In the genomic region with DNA sequence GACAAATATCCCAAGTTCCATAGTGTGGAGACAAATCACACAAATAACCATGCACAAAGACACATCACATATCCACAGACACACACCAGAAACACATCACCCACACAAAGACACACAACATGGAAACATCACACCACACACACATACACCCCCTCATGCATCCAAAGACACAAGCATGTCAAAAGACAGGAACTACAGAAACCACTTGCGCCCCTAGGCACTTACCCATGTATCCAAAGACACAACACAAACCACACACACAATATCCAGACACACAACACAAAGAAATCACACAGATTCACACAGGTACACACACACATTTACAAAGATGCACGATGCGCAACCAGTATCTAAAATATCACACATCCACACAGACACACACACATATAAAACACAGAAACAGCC, we compare ENCODE assay signal across 1 cellular context.
A peak's percentile ranks its signal among the peaks of the same experiment; 100 is the strongest.
TF ChIP-seq lines count a peak whose summit lies in the region.

No MANE protein-coding gene starts in this region.

TF ChIP-seq in HEK293, 187 proteins besides CTCF, POLR2A, EP300 and RAD21 (continued from another document and continues in another):
- TF ChIP-seq, protein P1, sequence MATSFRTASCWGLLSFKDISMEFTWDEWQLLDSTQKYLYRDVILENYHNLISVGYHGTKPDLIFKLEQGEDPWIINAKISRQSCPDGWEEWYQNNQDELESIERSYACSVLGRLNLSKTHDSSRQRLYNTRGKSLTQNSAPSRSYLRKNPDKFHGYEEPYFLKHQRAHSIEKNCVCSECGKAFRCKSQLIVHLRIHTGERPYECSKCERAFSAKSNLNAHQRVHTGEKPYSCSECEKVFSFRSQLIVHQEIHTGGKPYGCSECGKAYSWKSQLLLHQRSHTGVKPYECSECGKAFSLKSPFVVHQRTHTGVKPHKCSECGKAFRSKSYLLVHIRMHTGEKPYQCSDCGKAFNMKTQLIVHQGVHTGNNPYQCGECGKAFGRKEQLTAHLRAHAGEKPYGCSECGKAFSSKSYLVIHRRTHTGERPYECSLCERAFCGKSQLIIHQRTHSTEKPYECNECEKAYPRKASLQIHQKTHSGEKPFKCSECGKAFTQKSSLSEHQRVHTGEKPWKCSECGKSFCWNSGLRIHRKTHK (tag by site-specific recombination; IDR thresholded peaks at IDR 0.05): no peak
- TF ChIP-seq SCRT1 (tag by site-specific recombination; IDR thresholded peaks at IDR 0.05; ENCODE audit: borderline replicate concordance) (peak; percentile 75; the same call in 1 of the 2 replicates), ZNF658 (tag by site-specific recombination; IDR thresholded peaks at IDR 0.05) (no peak), ZNF169 (tag by site-specific recombination; IDR thresholded peaks at IDR 0.05) (no peak; the same call in 1 of the 2 replicates), ZNF146 (tag by site-specific recombination; IDR thresholded peaks at IDR 0.05) (no peak), ZNF654 (tag by site-specific recombination; IDR thresholded peaks at IDR 0.05; ENCODE audit: low read depth) (no peak), ZNF221 (tag by site-specific recombination; IDR thresholded peaks at IDR 0.05; ENCODE audit: borderline replicate concordance) (no peak), ZBTB21 (tag by site-specific recombination; IDR thresholded peaks at IDR 0.05) (peak; percentile 43), ZNF623 (tag by site-specific recombination; IDR thresholded peaks at IDR 0.05) (no peak), ZNF350 (tag by site-specific recombination; IDR thresholded peaks at IDR 0.05) (no peak), ZNF112 (tag by site-specific recombination; IDR thresholded peaks at IDR 0.05) (no peak), ZNF274 (IDR thresholded peaks at IDR 0.05; ENCODE audit: low read length) (no peak), ZNF274 (tag by site-specific recombination; IDR thresholded peaks at IDR 0.05; ENCODE audit: borderline replicate concordance) (no peak), ZNF174 (tag by site-specific recombination; IDR thresholded peaks at IDR 0.05) (no peak), ZNF664 (tag by site-specific recombination; IDR thresholded peaks at IDR 0.05) (no peak), ZNF2 (tag by site-specific recombination; IDR thresholded peaks at IDR 0.05) (peak; percentile 88; the same call in 1 of the 2 replicates), ZBTB17 (tag by site-specific recombination; IDR thresholded peaks at IDR 0.05) (0 out of 2 replicates have a peak, but pooled peaks have one; percentile 40), SP3 (tag by site-specific recombination; IDR thresholded peaks at IDR 0.05) (no peak), ZNF777 (tag by site-specific recombination; IDR thresholded peaks at IDR 0.05; ENCODE audit: borderline replicate concordance) (peak; percentile 14; the same call in 1 of the 2 replicates), ZNF341 (tag by site-specific recombination; IDR thresholded peaks at IDR 0.05; ENCODE audit: low read depth) (no peak), EGR2 (tag by site-specific recombination; IDR thresholded peaks at IDR 0.05; ENCODE audit: low read depth) (peak; percentile 78), YY1 (tag by site-specific recombination; IDR thresholded peaks at IDR 0.05) (no peak), ZNF311 (tag by site-specific recombination; IDR thresholded peaks at IDR 0.05; ENCODE audit: borderline replicate concordance) (peak; percentile 56; the same call in 1 of the 2 replicates), ZNF544 (tag by site-specific recombination; IDR thresholded peaks at IDR 0.05) (no peak), ZNF621 (tag by site-specific recombination; IDR thresholded peaks at IDR 0.05) (no peak), ZNF555 (tag by site-specific recombination; conservative IDR thresholded peaks at IDR 0.05) (no peak), ZBTB7A (tag by site-specific recombination; IDR thresholded peaks at IDR 0.05; ENCODE audit: low read depth) (peak; percentile 78), ZNF843 (tag by site-specific recombination; IDR thresholded peaks at IDR 0.05) (0 out of 2 replicates have a peak, but pooled peaks have one; percentile 10), ZNF133 (tag by site-specific recombination; IDR thresholded peaks at IDR 0.05) (no peak), WT1 (tag by site-specific recombination; IDR thresholded peaks at IDR 0.05) (peak; percentile 33; the same call in 1 of the 2 replicates), ZSCAN30 (tag by site-specific recombination; IDR thresholded peaks at IDR 0.05) (no peak), GFI1B (tag by site-specific recombination; IDR thresholded peaks at IDR 0.05) (no peak)
- TF ChIP-seq, protein P2, sequence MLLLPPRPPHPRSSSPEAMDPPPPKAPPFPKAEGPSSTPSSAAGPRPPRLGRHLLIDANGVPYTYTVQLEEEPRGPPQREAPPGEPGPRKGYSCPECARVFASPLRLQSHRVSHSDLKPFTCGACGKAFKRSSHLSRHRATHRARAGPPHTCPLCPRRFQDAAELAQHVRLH (tag by site-specific recombination; IDR thresholded peaks at IDR 0.05): peak; percentile 71; the same call in 1 of the 2 replicates
- TF ChIP-seq, protein P3, sequence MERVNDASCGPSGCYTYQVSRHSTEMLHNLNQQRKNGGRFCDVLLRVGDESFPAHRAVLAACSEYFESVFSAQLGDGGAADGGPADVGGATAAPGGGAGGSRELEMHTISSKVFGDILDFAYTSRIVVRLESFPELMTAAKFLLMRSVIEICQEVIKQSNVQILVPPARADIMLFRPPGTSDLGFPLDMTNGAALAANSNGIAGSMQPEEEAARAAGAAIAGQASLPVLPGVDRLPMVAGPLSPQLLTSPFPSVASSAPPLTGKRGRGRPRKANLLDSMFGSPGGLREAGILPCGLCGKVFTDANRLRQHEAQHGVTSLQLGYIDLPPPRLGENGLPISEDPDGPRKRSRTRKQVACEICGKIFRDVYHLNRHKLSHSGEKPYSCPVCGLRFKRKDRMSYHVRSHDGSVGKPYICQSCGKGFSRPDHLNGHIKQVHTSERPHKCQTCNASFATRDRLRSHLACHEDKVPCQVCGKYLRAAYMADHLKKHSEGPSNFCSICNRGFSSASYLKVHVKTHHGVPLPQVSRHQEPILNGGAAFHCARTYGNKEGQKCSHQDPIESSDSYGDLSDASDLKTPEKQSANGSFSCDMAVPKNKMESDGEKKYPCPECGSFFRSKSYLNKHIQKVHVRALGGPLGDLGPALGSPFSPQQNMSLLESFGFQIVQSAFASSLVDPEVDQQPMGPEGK (tag by site-specific recombination; IDR thresholded peaks at IDR 0.05): no peak
- TF ChIP-seq, protein P4, sequence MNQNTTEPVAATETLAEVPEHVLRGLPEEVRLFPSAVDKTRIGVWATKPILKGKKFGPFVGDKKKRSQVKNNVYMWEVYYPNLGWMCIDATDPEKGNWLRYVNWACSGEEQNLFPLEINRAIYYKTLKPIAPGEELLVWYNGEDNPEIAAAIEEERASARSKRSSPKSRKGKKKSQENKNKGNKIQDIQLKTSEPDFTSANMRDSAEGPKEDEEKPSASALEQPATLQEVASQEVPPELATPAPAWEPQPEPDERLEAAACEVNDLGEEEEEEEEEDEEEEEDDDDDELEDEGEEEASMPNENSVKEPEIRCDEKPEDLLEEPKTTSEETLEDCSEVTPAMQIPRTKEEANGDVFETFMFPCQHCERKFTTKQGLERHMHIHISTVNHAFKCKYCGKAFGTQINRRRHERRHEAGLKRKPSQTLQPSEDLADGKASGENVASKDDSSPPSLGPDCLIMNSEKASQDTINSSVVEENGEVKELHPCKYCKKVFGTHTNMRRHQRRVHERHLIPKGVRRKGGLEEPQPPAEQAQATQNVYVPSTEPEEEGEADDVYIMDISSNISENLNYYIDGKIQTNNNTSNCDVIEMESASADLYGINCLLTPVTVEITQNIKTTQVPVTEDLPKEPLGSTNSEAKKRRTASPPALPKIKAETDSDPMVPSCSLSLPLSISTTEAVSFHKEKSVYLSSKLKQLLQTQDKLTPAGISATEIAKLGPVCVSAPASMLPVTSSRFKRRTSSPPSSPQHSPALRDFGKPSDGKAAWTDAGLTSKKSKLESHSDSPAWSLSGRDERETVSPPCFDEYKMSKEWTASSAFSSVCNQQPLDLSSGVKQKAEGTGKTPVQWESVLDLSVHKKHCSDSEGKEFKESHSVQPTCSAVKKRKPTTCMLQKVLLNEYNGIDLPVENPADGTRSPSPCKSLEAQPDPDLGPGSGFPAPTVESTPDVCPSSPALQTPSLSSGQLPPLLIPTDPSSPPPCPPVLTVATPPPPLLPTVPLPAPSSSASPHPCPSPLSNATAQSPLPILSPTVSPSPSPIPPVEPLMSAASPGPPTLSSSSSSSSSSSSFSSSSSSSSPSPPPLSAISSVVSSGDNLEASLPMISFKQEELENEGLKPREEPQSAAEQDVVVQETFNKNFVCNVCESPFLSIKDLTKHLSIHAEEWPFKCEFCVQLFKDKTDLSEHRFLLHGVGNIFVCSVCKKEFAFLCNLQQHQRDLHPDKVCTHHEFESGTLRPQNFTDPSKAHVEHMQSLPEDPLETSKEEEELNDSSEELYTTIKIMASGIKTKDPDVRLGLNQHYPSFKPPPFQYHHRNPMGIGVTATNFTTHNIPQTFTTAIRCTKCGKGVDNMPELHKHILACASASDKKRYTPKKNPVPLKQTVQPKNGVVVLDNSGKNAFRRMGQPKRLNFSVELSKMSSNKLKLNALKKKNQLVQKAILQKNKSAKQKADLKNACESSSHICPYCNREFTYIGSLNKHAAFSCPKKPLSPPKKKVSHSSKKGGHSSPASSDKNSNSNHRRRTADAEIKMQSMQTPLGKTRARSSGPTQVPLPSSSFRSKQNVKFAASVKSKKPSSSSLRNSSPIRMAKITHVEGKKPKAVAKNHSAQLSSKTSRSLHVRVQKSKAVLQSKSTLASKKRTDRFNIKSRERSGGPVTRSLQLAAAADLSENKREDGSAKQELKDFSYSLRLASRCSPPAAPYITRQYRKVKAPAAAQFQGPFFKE (tag by site-specific recombination; IDR thresholded peaks at IDR 0.05; ENCODE audit: borderline replicate concordance): peak; percentile 93; the same call in 1 of the 2 replicates
- TF ChIP-seq, protein P5, sequence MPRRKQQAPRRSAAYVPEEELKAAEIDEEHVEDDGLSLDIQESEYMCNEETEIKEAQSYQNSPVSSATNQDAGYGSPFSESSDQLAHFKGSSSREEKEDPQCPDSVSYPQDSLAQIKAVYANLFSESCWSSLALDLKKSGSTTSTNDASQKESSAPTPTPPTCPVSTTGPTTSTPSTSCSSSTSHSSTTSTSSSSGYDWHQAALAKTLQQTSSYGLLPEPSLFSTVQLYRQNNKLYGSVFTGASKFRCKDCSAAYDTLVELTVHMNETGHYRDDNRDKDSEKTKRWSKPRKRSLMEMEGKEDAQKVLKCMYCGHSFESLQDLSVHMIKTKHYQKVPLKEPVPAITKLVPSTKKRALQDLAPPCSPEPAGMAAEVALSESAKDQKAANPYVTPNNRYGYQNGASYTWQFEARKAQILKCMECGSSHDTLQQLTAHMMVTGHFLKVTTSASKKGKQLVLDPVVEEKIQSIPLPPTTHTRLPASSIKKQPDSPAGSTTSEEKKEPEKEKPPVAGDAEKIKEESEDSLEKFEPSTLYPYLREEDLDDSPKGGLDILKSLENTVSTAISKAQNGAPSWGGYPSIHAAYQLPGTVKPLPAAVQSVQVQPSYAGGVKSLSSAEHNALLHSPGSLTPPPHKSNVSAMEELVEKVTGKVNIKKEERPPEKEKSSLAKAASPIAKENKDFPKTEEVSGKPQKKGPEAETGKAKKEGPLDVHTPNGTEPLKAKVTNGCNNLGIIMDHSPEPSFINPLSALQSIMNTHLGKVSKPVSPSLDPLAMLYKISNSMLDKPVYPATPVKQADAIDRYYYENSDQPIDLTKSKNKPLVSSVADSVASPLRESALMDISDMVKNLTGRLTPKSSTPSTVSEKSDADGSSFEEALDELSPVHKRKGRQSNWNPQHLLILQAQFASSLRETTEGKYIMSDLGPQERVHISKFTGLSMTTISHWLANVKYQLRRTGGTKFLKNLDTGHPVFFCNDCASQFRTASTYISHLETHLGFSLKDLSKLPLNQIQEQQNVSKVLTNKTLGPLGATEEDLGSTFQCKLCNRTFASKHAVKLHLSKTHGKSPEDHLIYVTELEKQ (tag by site-specific recombination; IDR thresholded peaks at IDR 0.05; ENCODE audit: borderline replicate concordance): no peak
- TF ChIP-seq, protein P6, sequence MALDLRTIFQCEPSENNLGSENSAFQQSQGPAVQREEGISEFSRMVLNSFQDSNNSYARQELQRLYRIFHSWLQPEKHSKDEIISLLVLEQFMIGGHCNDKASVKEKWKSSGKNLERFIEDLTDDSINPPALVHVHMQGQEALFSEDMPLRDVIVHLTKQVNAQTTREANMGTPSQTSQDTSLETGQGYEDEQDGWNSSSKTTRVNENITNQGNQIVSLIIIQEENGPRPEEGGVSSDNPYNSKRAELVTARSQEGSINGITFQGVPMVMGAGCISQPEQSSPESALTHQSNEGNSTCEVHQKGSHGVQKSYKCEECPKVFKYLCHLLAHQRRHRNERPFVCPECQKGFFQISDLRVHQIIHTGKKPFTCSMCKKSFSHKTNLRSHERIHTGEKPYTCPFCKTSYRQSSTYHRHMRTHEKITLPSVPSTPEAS (tag by site-specific recombination; IDR thresholded peaks at IDR 0.05): peak; percentile 76
- TF ChIP-seq, protein P7, sequence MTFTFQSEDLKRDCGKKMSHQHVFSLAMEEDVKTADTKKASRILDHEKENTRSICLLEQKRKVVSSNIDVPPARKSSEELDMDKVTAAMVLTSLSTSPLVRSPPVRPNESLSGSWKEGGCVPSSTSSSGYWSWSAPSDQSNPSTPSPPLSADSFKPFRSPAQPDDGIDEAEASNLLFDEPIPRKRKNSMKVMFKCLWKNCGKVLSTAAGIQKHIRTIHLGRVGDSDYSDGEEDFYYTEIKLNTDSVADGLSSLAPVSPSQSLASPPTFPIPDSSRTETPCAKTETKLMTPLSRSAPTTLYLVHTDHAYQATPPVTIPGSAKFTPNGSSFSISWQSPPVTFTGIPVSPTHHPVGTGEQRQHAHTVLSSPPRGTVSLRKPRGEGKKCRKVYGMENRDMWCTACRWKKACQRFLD (tag by site-specific recombination; IDR thresholded peaks at IDR 0.05): no peak
- TF ChIP-seq, protein P8, sequence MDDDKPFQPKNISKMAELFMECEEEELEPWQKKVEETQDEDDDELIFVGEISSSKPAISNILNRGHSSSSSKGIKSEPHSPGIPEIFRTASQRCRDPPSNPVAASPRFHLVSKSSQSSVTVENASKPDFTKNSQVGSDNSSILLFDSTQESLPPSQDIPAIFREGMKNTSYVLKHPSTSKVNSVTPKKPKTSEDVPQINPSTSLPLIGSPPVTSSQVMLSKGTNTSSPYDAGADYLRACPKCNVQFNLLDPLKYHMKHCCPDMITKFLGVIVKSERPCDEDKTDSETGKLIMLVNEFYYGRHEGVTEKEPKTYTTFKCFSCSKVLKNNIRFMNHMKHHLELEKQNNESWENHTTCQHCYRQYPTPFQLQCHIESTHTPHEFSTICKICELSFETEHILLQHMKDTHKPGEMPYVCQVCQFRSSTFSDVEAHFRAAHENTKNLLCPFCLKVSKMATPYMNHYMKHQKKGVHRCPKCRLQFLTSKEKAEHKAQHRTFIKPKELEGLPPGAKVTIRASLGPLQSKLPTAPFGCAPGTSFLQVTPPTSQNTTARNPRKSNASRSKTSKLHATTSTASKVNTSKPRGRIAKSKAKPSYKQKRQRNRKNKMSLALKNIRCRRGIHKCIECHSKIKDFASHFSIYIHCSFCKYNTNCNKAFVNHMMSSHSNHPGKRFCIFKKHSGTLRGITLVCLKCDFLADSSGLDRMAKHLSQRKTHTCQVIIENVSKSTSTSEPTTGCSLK (tag by site-specific recombination; IDR thresholded peaks at IDR 0.05): peak; percentile 87; the same call in 1 of the 2 replicates
- TF ChIP-seq, protein P9, sequence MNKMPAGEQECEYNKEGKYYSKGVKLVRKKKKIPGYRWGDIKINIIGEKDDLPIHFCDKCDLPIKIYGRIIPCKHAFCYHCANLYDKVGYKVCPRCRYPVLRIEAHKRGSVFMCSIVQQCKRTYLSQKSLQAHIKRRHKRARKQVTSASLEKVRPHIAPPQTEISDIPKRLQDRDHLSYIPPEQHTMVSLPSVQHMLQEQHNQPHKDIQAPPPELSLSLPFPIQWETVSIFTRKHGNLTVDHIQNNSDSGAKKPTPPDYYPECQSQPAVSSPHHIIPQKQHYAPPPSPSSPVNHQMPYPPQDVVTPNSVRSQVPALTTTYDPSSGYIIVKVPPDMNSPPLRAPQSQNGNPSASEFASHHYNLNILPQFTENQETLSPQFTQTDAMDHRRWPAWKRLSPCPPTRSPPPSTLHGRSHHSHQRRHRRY (tag by site-specific recombination; IDR thresholded peaks at IDR 0.05): 0 out of 2 replicates have a peak, but pooled peaks have one; percentile 23
